19 cellular contexts compared by ENCODE assay signal in genomic region chr12:88921890-88922532, GRCh38.
DNase-seq lines count a peak whose midpoint lies in the region; ATAC-seq and TF ChIP-seq lines count a peak whose summit lies in the region.
"Had no signal": no experiment of that assay in that cellular context is flagged by ENCODE, and none has a peak within 500 bp of the region (broad histone marks: within the 10 kb centered on the region; RNA-seq: fewer than 3 reads in every experiment).

No MANE protein-coding gene starts in this region.

- no peak overlapping the region for H3K4me3 ChIP-seq in H7 (ENCODE audit: insufficient read depth, low read depth, low read length)
- H3K4me3 ChIP-seq in gastroesophageal sphincter = no peak overlapping the region
- no peak overlapping the region for H3K4me3 ChIP-seq in trophoblast cell (ENCODE audit: low read depth, low read length)
- H3K4me3 ChIP-seq in adrenal gland = no peak overlapping the region
- H3K4me3 ChIP-seq: A549 had no signal

- H3K27ac Mint-ChIP-seq in type B pancreatic cell = no peak overlapping the region

- H4K8ac ChIP-seq in trophoblast cell (ENCODE audit: low read depth, low read length) = no peak overlapping the region

- H3K27ac ChIP-seq in gastroesophageal sphincter (peak overlapping the region in 3 of 4 donors; percentile 5 to 8 (median 6)), trophoblast cell (ENCODE audit: low read depth, low read length) (no peak overlapping the region), adrenal gland (no peak overlapping the region)
- H3K27ac ChIP-seq: A549 had no signal

- H3K14ac ChIP-seq in trophoblast cell (ENCODE audit: low read length) = no peak overlapping the region

- peaks cover 4% of the 10 kb centered on the region for H3K4me1 Mint-ChIP-seq in type B pancreatic cell (ENCODE audit: unreplicated experiment)

- no peaks in the 10 kb centered on the region for H3K9me3 ChIP-seq in gastroesophageal sphincter
- H3K9me3 ChIP-seq in trophoblast cell (ENCODE audit: insufficient read depth, low read depth, low read length) = no peaks in the 10 kb centered on the region
- H3K9me3 ChIP-seq in adrenal gland (replicated peaks in 1 of 3) = no peaks in the 10 kb centered on the region
- H3K9me3 ChIP-seq: A549, BE2C had no signal

- H2BK12ac ChIP-seq in trophoblast cell (ENCODE audit: low read length) = no peak overlapping the region

- no peaks in the 10 kb centered on the region for H3K27me3 Mint-ChIP-seq in type B pancreatic cell

- no peak for TF ChIP-seq EP300 in gastroesophageal sphincter (IDR thresholded peaks at IDR 0.05)

- H3K27me3 ChIP-seq in H7 (ENCODE audit: control insufficient read depth, insufficient read depth, low read length) = no peaks in the 10 kb centered on the region
- no peaks in the 10 kb centered on the region for H3K27me3 ChIP-seq in gastroesophageal sphincter
- no peaks in the 10 kb centered on the region for H3K27me3 ChIP-seq in trophoblast cell (ENCODE audit: insufficient read depth, low read length)
- no peaks in the 10 kb centered on the region for H3K27me3 ChIP-seq in adrenal gland
- H3K27me3 ChIP-seq: BE2C had no signal

- H2BK120ac ChIP-seq in trophoblast cell (ENCODE audit: insufficient read depth, low read length, poor library complexity) = no peak overlapping the region

- WGBS in gastroesophageal sphincter (ENCODE audit: low coverage in 1 of 2), 2 donors = 41 to 86% methylated on average over 2 to 3 of the region's 3 CpGs
- WGBS in trophoblast cell (ENCODE audit: extremely low coverage, insufficient coverage, insufficient read length) = no CpG with 5 or more reads among the region's 3 CpGs
- WGBS in adrenal gland, 4 donors = 73 to 80% (median 75%) methylated on average over 3 of the region's 3 CpGs

- H3K4me1 ChIP-seq in gastroesophageal sphincter (peaks cover 0 to 29% (median 4%) of the 10 kb centered on the region in 3 donors), trophoblast cell (ENCODE audit: control insufficient read depth in 1 of 2, insufficient read depth in 2 of 2, low read length in 2 of 2) (no peaks in the 10 kb centered on the region), adrenal gland (replicated peaks in 1 of 2) (no peaks in the 10 kb centered on the region)
- H3K4me1 ChIP-seq: BE2C had no signal

- H3K36me3 ChIP-seq in H7 (replicated peaks; ENCODE audit: control insufficient read depth, insufficient read depth, low read length) = no peaks in the 10 kb centered on the region
- H3K36me3 ChIP-seq in gastroesophageal sphincter = no peaks in the 10 kb centered on the region
- H3K36me3 ChIP-seq in trophoblast cell (ENCODE audit: control insufficient read depth in 1 of 2, insufficient read depth in 2 of 2, low read length in 2 of 2) = no peaks in the 10 kb centered on the region
- no peaks in the 10 kb centered on the region for H3K36me3 ChIP-seq in adrenal gland (replicated peaks in 1 of 2)
- H3K36me3 ChIP-seq: BE2C had no signal

- no peak overlapping the region for H3K9ac ChIP-seq in trophoblast cell (ENCODE audit: low read length)

- no peak for ATAC-seq in gastroesophageal sphincter
- ATAC-seq in HG02884 (IDR thresholded peaks at IDR 0.05; ENCODE audit: unreplicated experiment) = no peak
- ATAC-seq: A549, PC-3 had no signal

- H3K23ac ChIP-seq in trophoblast cell (ENCODE audit: low read length) = no peak overlapping the region

- no peak overlapping the region for H2BK5ac ChIP-seq in trophoblast cell (ENCODE audit: low read depth, low read length, poor library complexity)

- no peak overlapping the region for H2AFZ ChIP-seq in trophoblast cell (ENCODE audit: insufficient read depth, low read length, poor library complexity)

- H3K4me2 ChIP-seq in trophoblast cell (ENCODE audit: low read length) = no peak overlapping the region
- H3K4me2 ChIP-seq: A549 had no signal

- no peaks in the 10 kb centered on the region for H3K79me1 ChIP-seq in trophoblast cell (ENCODE audit: low read length)

- H3K9me3 Mint-ChIP-seq in type B pancreatic cell = peaks cover 4% of the 10 kb centered on the region

- no peak overlapping the region for H3K18ac ChIP-seq in trophoblast cell (ENCODE audit: low read length)

- no peak for TF ChIP-seq CTCF in gastroesophageal sphincter (IDR thresholded peaks at IDR 0.05)
- no peak for TF ChIP-seq CTCF in adrenal gland (IDR thresholded peaks at IDR 0.05)
- TF ChIP-seq CTCF in type B pancreatic cell (conservative IDR thresholded peaks at IDR 0.05) = no peak

- peak; percentile 1 for DNase-seq in H7
- peak; percentile 18 for DNase-seq in NCI-H69 (lab: John Stamatoyannopoulos, UW)
- peak; percentile 8 to 17 for DNase-seq in trophoblast cell
- no peak for DNase-seq in NCI-H2029 (lab: John Stamatoyannopoulos, UW)
- DNase-seq in adrenal gland = no peak
- DNase-seq in type B pancreatic cell (ENCODE audit: extremely low spot score, unreplicated experiment) = no peak
- DNase-seq: BE2C, DMS79, NCI-H1105, NCI-H146, NCI-H2029 treated with DMSO at 0.1 percent for 48 hours, NCI-H2171, NCI-H345, NCI-H524 treated with DMSO at 0.1 percent for 48 hours, PC-3, Right ventricle myocardium superior had no signal

- H3K4ac ChIP-seq in trophoblast cell (ENCODE audit: low read depth, low read length) = no peak overlapping the region

- no peak overlapping the region for H3K4me3 Mint-ChIP-seq in type B pancreatic cell

- H2AK5ac ChIP-seq in trophoblast cell (ENCODE audit: low read length) = no peak overlapping the region

- TF ChIP-seq POLR2A in gastroesophageal sphincter (IDR thresholded peaks at IDR 0.05) (no peak), adrenal gland (IDR thresholded peaks at IDR 0.05) (no peak)

- H3K79me2 ChIP-seq in trophoblast cell (ENCODE audit: control insufficient read depth, insufficient read depth, low read length, poor library complexity) = no peaks in the 10 kb centered on the region

- intact Hi-C loops in adrenal gland (cut with DNase I) = no loop called here

- H4K12ac ChIP-seq in trophoblast cell (ENCODE audit: low read depth, low read length) = no peak overlapping the region

- no peaks in the 10 kb centered on the region for H3K36me3 Mint-ChIP-seq in type B pancreatic cell

- H4K91ac ChIP-seq in trophoblast cell (ENCODE audit: low read depth, low read length) = no peak overlapping the region

Comparison
In these comparisons a context has a peak if more than half of its experiments do, and no peak if none do; other contexts are left out.
1. DNase-seq: peak in H7 (single experiment), NCI-H69 (single experiment) and trophoblast cell (2 of 2); none in NCI-H2029 (single experiment), adrenal gland (0 of 7) and type B pancreatic cell (single experiment).
2. H3K27ac ChIP-seq: peak in gastroesophageal sphincter (3 of 4); none in trophoblast cell (single experiment) and adrenal gland (0 of 5).